9 cellular contexts compared by ENCODE assay signal in genomic region chr17:60652484-60653247, GRCh38. TPM values are rescaled to one million over a fixed set of nuclear protein-coding genes. Genes with fewer than 3 reads are reported as not detected.
A peak's percentile ranks its signal among the peaks of the same experiment; 100 is the strongest.
DNase-seq lines count a peak whose midpoint lies in the region; ATAC-seq, FAIRE-seq and TF ChIP-seq lines count a peak whose summit lies in the region.
"Had no signal": no experiment of that assay in that cellular context is flagged by ENCODE, and none has a peak within 500 bp of the region (broad histone marks: within the 10 kb centered on the region; RNA-seq: fewer than 3 reads in every experiment).

No MANE protein-coding gene starts in this region.

- no peaks in the 10 kb centered on the region for H3K27me3 ChIP-seq in HAP-1 (ENCODE audit: low read depth)

- H3K36me3 Mint-ChIP-seq in T-helper 17 cell (ENCODE audit: low read depth): peaks cover 13% of the 10 kb centered on the region

- H3K4me3 Mint-ChIP-seq in T-helper 17 cell: peak overlapping the region; percentile 69
- H3K4me3 Mint-ChIP-seq: activated CD4-positive, alpha-beta memory T cell treated with anti-CD3 and anti-CD28 coated beads for 36 hours had no signal

- H3K9me3 ChIP-seq in T-helper 17 cell (ENCODE audit: control insufficient read depth, low read length, poor library complexity, severe bottlenecking): no peaks in the 10 kb centered on the region
- H3K9me3 ChIP-seq in HAP-1: no peaks in the 10 kb centered on the region

- H3K4me1 Mint-ChIP-seq in T-helper 17 cell: peaks cover 30% of the 10 kb centered on the region

- peak overlapping the region; percentile 60 for H3K27ac Mint-ChIP-seq in T-helper 17 cell
- H3K27ac Mint-ChIP-seq: activated CD4-positive, alpha-beta memory T cell treated with anti-CD3 and anti-CD28 coated beads for 36 hours had no signal

- peaks cover 4% of the 10 kb centered on the region; the same call in 1 of the 2 replicates for H3K4me1 ChIP-seq in HAP-1

- ATAC-seq in GM19468 (IDR thresholded peaks at IDR 0.05; ENCODE audit: extremely low read depth, unreplicated experiment) (peak; percentile 81), HG03097 (IDR thresholded peaks at IDR 0.05; ENCODE audit: low FRiP score, unreplicated experiment) (peak; percentile 87), T-helper 17 cell (peak; percentile 50)

- TF ChIP-seq CTCF in GM13977 (IDR thresholded peaks at IDR 0.05; ENCODE audit: extremely low read depth, insufficient read depth, missing control alignments): no peak

- DNase-seq in GM13977 (ENCODE audit: low spot score) (peak; percentile 30), T-helper 17 cell (no peak), COR-L47 (lab: John Stamatoyannopoulos, UW) (no peak), urothelium cell line (ENCODE audit: low spot score) (no peak), putamen (ENCODE audit: low spot score) (no peak), HAP-1 (ENCODE audit: low spot score in 2 of 2) (no peak)
- DNase-seq: activated CD4-positive, alpha-beta memory T cell treated with anti-CD3 and anti-CD28 coated beads for 36 hours had no signal

- in situ Hi-C loops in GM13977 (cut with MboI; ENCODE audit: low pct_unique_long_range_greater_than_20kb, low sequenced_read_pairs, unreplicated experiment): no loop called here
- in situ Hi-C loops in HAP-1 (cut with MboI; ENCODE audit: low sequenced_read_pairs): no loop called here

- H3K36me3 ChIP-seq in HAP-1 (replicated peaks): peaks cover 16% of the 10 kb centered on the region

- no peak overlapping the region for H3K4me3 ChIP-seq in HAP-1

- no peak for FAIRE-seq in urothelium cell line (lab: Jason Lieb, UNC)

- no peaks in the 10 kb centered on the region for H3K27me3 Mint-ChIP-seq in T-helper 17 cell
- H3K27me3 Mint-ChIP-seq: activated CD4-positive, alpha-beta memory T cell treated with anti-CD3 and anti-CD28 coated beads for 36 hours had no signal

RNA-seq across cellular contexts. Expression of gene BCAS3, which starts 25.0 kb away (rescaled TPM):
- total RNA-seq in T-helper 17 cell: 10 to 100 TPM; 39.0 to 50.0 TPM

RNA-seq across cellular contexts. Expression of gene PPM1D, which starts 52.7 kb away (rescaled TPM):
- 10 to 100 TPM; 20.0 to 24.5 TPM for total RNA-seq in T-helper 17 cell
